27 cellular contexts compared by ENCODE assay signal in genomic region chr20:23691675-23692074, GRCh38. TPM values are rescaled to one million over a fixed set of nuclear protein-coding genes. Genes with fewer than 3 reads are reported as not detected.
"Had no signal": no experiment of that assay in that cellular context is flagged by ENCODE, and none has a peak within 500 bp of the region (broad histone marks: within the 10 kb centered on the region; RNA-seq: fewer than 3 reads in every experiment).

No MANE protein-coding gene starts in this region.

- DNase-seq: activated CD4-positive, alpha-beta T cell treated with anti-CD3 and anti-CD28 coated beads, Interleukin-2, amount 50 U/mL, for 4 hours; activated CD4-positive, CD25-positive, alpha-beta regulatory T cell treated with anti-CD3 and anti-CD28 coated beads, Interleukin-2, amount 50 U/mL, for 72 hours; activated effector memory CD4-positive, alpha-beta T cell treated with anti-CD3 and anti-CD28 coated beads, Interleukin-2, amount 50 U/mL, for 16 hours; activated naive CD4-positive, alpha-beta T cell treated with anti-CD3 and anti-CD28 coated beads, Interleukin-2, amount 50 U/mL, for 16 hours; activated T-cell treated with anti-CD3 and anti-CD28 coated beads, Interleukin-2, amount 50 U/mL, for 72 hours; gastrocnemius medialis; head of caudate nucleus; kidney; left lung; midbrain; nephron progenitor cell; nucleus accumbens; psoas muscle; right cardiac atrium; stimulated activated CD4-positive, alpha-beta T cell treated with anti-CD3 and anti-CD28 coated beads, Interleukin-4, amount 100 ng/mL, for 24 hours; stomach; T-helper 2 cell; testis had no signal

- H3K27ac ChIP-seq: ascending aorta, coronary artery, gastrocnemius medialis, left lung, psoas muscle, stomach, testis, VCaP had no signal

- H3K36me3 ChIP-seq: ascending aorta, gastrocnemius medialis, left lung, stomach had no signal

- H3K4me3 ChIP-seq: ascending aorta, coronary artery, gastrocnemius medialis, left lung, psoas muscle, stomach, testis had no signal

- H3K9me3 ChIP-seq: ascending aorta, gastrocnemius medialis, left lung, psoas muscle, stomach, testis had no signal

- H3K4me1 ChIP-seq: ascending aorta, gastrocnemius medialis, psoas muscle, stomach, testis had no signal

- ATAC-seq: activated T-cell treated with anti-CD3 and anti-CD28 coated beads, Interleukin-2, amount 50 U/mL, for 72 hours; gastrocnemius medialis; left lung; psoas muscle; right cardiac atrium; stimulated activated effector memory CD8-positive, alpha-beta T cell treated with anti-CD3 and anti-CD28 coated beads, Interleukin-12 subunit alpha, Interleukin-12 subunit beta, amount 100 ng/mL, for 72 hours had no signal

- H3K27me3 ChIP-seq: ascending aorta, gastrocnemius medialis, left lung, stomach, testis had no signal

RNA-seq across cellular contexts. Expression of gene CST4, which starts 2.8 kb away (rescaled TPM):
- total RNA-seq: activated CD8-positive, alpha-beta memory T cell treated with anti-CD3 and anti-CD28 coated beads for 36 hours; activated T-cell treated with anti-CD3 and anti-CD28 coated beads, Interleukin-2, amount 50 U/mL, for 72 hours; ascending aorta; epithelial cell of proximal tubule; gastrocnemius medialis; kidney; left lung; lung microvascular endothelial cell; psoas muscle; right cardiac atrium; stomach; testis; ureter had no signal
- polyA plus RNA-seq: adipose tissue, psoas muscle, right cardiac atrium, stomach had no signal

RNA-seq across cellular contexts. Expression of gene CST1, which starts 59.1 kb away (rescaled TPM):
- total RNA-seq: activated CD8-positive, alpha-beta memory T cell treated with anti-CD3 and anti-CD28 coated beads for 36 hours; activated T-cell treated with anti-CD3 and anti-CD28 coated beads, Interleukin-2, amount 50 U/mL, for 72 hours; ascending aorta; epithelial cell of proximal tubule; gastrocnemius medialis; kidney; left lung; lung microvascular endothelial cell; psoas muscle; right cardiac atrium; stomach; ureter had no signal
- polyA plus RNA-seq: adipose tissue, psoas muscle, right cardiac atrium had no signal
